ENCODE assay signal across 10 cellular contexts in the genomic region with DNA sequence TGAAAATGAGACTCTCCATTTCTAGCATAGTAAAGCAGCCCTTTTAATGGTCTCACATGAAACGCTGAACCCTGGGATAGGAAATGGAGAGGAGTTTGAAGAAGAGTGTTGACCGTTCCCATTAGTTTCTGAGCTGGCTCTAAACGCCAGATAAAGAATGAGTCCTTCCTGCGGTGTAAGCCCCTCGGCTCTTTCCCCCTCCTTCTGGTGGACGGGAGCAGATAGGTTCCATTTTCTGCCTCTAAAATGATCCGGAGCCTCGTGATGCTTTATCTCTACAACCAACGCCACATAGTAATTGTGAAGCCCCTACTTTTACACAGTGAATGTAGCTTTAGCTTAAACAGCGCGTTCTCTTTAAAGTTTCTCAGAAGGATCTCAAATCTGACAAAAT. TPM values are rescaled to one million over a fixed set of nuclear protein-coding genes. Genes with fewer than 3 reads are reported as not detected.
DNase-seq lines count a peak whose midpoint lies in the region; ATAC-seq, FAIRE-seq and TF ChIP-seq lines count a peak whose summit lies in the region.
"Had no signal": no experiment of that assay in that cellular context is flagged by ENCODE, and none has a peak within 500 bp of the region (broad histone marks: within the 10 kb centered on the region; RNA-seq: fewer than 3 reads in every experiment).

No MANE protein-coding gene starts in this region.

- peak overlapping the region; percentile 0 for H3K4me3 ChIP-seq in astrocyte of the spinal cord (ENCODE audit: low read depth, low read length)

- ATAC-seq in stimulated activated naive B cell treated with anti-CD40 and anti-IgM and Interleukin-4, amounts not matched to agents 10 μg/mL and 1 μg/mL and 100 μg/mL, for 72 hours (replicated peaks), result no peak
- no peak for ATAC-seq in HG02759 (IDR thresholded peaks at IDR 0.05; ENCODE audit: unreplicated experiment)

- no peak for TF ChIP-seq CTCF in astrocyte of the spinal cord (IDR thresholded peaks at IDR 0.05; ENCODE audit: low read depth, low read length)

- H3K36me3 Mint-ChIP-seq in stimulated activated naive B cell treated with anti-CD40 and anti-IgM and Interleukin-4, amounts not matched to agents 10 μg/mL and 1 μg/mL and 100 μg/mL, for 72 hours, result no peaks in the 10 kb centered on the region

- peaks cover 11 to 18% of the 10 kb centered on the region in 2 donors for H3K4me1 Mint-ChIP-seq in stimulated activated naive B cell treated with anti-CD40 and anti-IgM and Interleukin-4, amounts not matched to agents 10 μg/mL and 1 μg/mL and 100 μg/mL, for 72 hours

- H3K27me3 Mint-ChIP-seq in stimulated activated naive B cell treated with anti-CD40 and anti-IgM and Interleukin-4, amounts not matched to agents 10 μg/mL and 1 μg/mL and 100 μg/mL, for 72 hours, result peaks cover 10 to 24% of the 10 kb centered on the region in 2 donors

- in situ Hi-C loops in astrocyte of the spinal cord (cut with HindIII; ENCODE audit: low sequenced_read_pairs), result no loop called here

- no peaks in the 10 kb centered on the region for H3K9me3 Mint-ChIP-seq in stimulated activated naive B cell treated with anti-CD40 and anti-IgM and Interleukin-4, amounts not matched to agents 10 μg/mL and 1 μg/mL and 100 μg/mL, for 72 hours

- peak overlapping the region; percentile 56 to 85 for H3K4me3 Mint-ChIP-seq in stimulated activated naive B cell treated with anti-CD40 and anti-IgM and Interleukin-4, amounts not matched to agents 10 μg/mL and 1 μg/mL and 100 μg/mL, for 72 hours

- DNase-seq in NCI-H1436 treated with DMSO at 0.1 percent for 48 hours (lab: John Stamatoyannopoulos, UW) (peak; percentile 29), astrocyte of the spinal cord (ENCODE audit: low read depth, low spot score) (peak; percentile 35), mesenteric fat pad (ENCODE audit: low spot score) (no peak), T-helper 2 cell (no peak)
- no peak for DNase-seq in stimulated activated naive B cell treated with anti-CD40 and anti-IgM and Interleukin-4, amounts not matched to agents 10 μg/mL and 1 μg/mL and 100 μg/mL, for 72 hours
- DNase-seq in activated CD4-positive, alpha-beta T cell treated with anti-CD3 and anti-CD28 coated beads for 48 hours, result no peak
- DNase-seq: activated CD4-positive, alpha-beta T cell treated with anti-CD3 and anti-CD28 coated beads, Interleukin-2, amount 50 U/mL, for 48 hours; NCI-H226 had no signal

- FAIRE-seq in islet of Langerhans (lab: Jason Lieb, UNC), result peak; percentile 91

- H3K27ac Mint-ChIP-seq in stimulated activated naive B cell treated with anti-CD40 and anti-IgM and Interleukin-4, amounts not matched to agents 10 μg/mL and 1 μg/mL and 100 μg/mL, for 72 hours, result no peak overlapping the region

RNA-seq across cellular contexts. Expression of a gene that starts 24.1 kb away (rescaled TPM):
- 20.3 TPM for total RNA-seq in mesenteric fat pad

Comparison
In these comparisons a context has a peak if more than half of its experiments do, and no peak if none do; other contexts are left out.
1. DNase-seq: peak in NCI-H1436 treated with DMSO at 0.1 percent for 48 hours (single experiment) and astrocyte of the spinal cord (single experiment); none in stimulated activated naive B cell treated with anti-CD40 and anti-IgM and Interleukin-4, amounts not matched to agents 10 μg/mL and 1 μg/mL and 100 μg/mL, for 72 hours (single experiment), mesenteric fat pad (single experiment), T-helper 2 cell (0 of 5) and activated CD4-positive, alpha-beta T cell treated with anti-CD3 and anti-CD28 coated beads for 48 hours (single experiment).